In genomic region chr2:101387151-101387807, GRCh38 we compare ENCODE assay signal across 8 cellular contexts. TPM values are rescaled to one million over a fixed set of nuclear protein-coding genes. Genes with fewer than 3 reads are reported as not detected.
DNase-seq lines count a peak whose midpoint lies in the region; ATAC-seq and TF ChIP-seq lines count a peak whose summit lies in the region.

Gene CREG2 (minus strand): TSS chr2:101387503. CDS start chr2:101387457, 46 bp downstream.

- ATAC-seq in RWPE2 (ENCODE audit: low read depth) (peak; percentile 70), GM19328 (IDR thresholded peaks at IDR 0.05; ENCODE audit: unreplicated experiment) (no peak)

- no peaks in the 10 kb centered on the region for H3K36me3 ChIP-seq in A673 (ENCODE audit: insufficient read depth, low read length, poor library complexity, severe bottlenecking)
- peaks cover 6% of the 10 kb centered on the region; the same call in 1 of the 2 replicates for H3K36me3 ChIP-seq in RWPE2 (ENCODE audit: low read depth)
- no peaks in the 10 kb centered on the region for H3K36me3 ChIP-seq in testis (ENCODE audit: low read depth, missing control alignments)

- peak within 1 kb of the TSS; percentile 79 for H3K4me3 Mint-ChIP-seq in activated naive CD4-positive, alpha-beta T cell treated with anti-CD3 and anti-CD28 coated beads, Interleukin-2, amount 50 U/mL, for 24 hours

- H3K27ac ChIP-seq in A673 (ENCODE audit: low read depth, low read length, poor library complexity, severe bottlenecking) (no peak within 1 kb of the TSS), RWPE2 (ENCODE audit: poor library complexity, severe bottlenecking) (peak within 1 kb of the TSS; percentile 70), testis (no peak within 1 kb of the TSS)

- no peaks in the 10 kb centered on the region for H3K9me3 ChIP-seq in A673 (ENCODE audit: low read depth, low read length, poor library complexity, severe bottlenecking)
- H3K9me3 ChIP-seq in RWPE2 (ENCODE audit: severe bottlenecking) = no peaks in the 10 kb centered on the region
- no peaks in the 10 kb centered on the region for H3K9me3 ChIP-seq in testis

- H3K9me3 Mint-ChIP-seq in activated naive CD4-positive, alpha-beta T cell treated with anti-CD3 and anti-CD28 coated beads, Interleukin-2, amount 50 U/mL, for 24 hours = no peaks in the 10 kb centered on the region

- peaks cover 38% of the 10 kb centered on the region for H3K27me3 Mint-ChIP-seq in activated naive CD4-positive, alpha-beta T cell treated with anti-CD3 and anti-CD28 coated beads, Interleukin-2, amount 50 U/mL, for 24 hours

- WGBS in testis, 2 donors = 0% methylated on average over 17 to 48 of the region's 79 CpGs

- peak within 1 kb of the TSS; percentile 46 for H3K4me3 ChIP-seq in A673 (ENCODE audit: low read depth, low read length, poor library complexity, severe bottlenecking)
- peak within 1 kb of the TSS; percentile 52 for H3K4me3 ChIP-seq in RWPE2 (ENCODE audit: severe bottlenecking)
- H3K4me3 ChIP-seq in testis = peak within 1 kb of the TSS; percentile 27 to 53

- H3K27me3 ChIP-seq in A673 (replicated peaks; ENCODE audit: insufficient read depth, low read depth, low read length, poor library complexity) (peaks cover 59% of the 10 kb centered on the region), RWPE2 (ENCODE audit: insufficient read depth, poor library complexity, severe bottlenecking) (no peaks in the 10 kb centered on the region), testis (no peaks in the 10 kb centered on the region)

- intact Hi-C loops in A673 (cut with micrococcal nuclease; ENCODE audit: unreplicated experiment) = no loop called here
- intact Hi-C loops in testis (cut with DNase I; ENCODE audit: low total_unique reads) = no loop called here

- H3K36me3 Mint-ChIP-seq in activated naive CD4-positive, alpha-beta T cell treated with anti-CD3 and anti-CD28 coated beads, Interleukin-2, amount 50 U/mL, for 24 hours = no peaks in the 10 kb centered on the region

- H3K4me1 Mint-ChIP-seq in activated naive CD4-positive, alpha-beta T cell treated with anti-CD3 and anti-CD28 coated beads, Interleukin-2, amount 50 U/mL, for 24 hours = peaks cover 10% of the 10 kb centered on the region

- H3K4me1 ChIP-seq in A673 (ENCODE audit: insufficient read depth, low read length, poor library complexity, severe bottlenecking) (peaks cover 5% of the 10 kb centered on the region), RWPE2 (ENCODE audit: insufficient read depth, poor library complexity, severe bottlenecking) (peaks cover 29% of the 10 kb centered on the region), testis (no peaks in the 10 kb centered on the region)

- DNase-seq in A673 (ENCODE audit: low spot score) (peak; percentile 60), H4 (ENCODE audit: low spot score) (peak; percentile 20), RWPE2 (ENCODE audit: low spot score) (no peak), glomerular visceral epithelial cell (ENCODE audit: extremely low spot score) (peak; percentile 75), occipital lobe (lab: John Stamatoyannopoulos, UW) (peak; percentile 67), testis (peak; percentile 75)

- TF ChIP-seq POLR2A in testis (IDR thresholded peaks at IDR 0.05) = no peak

- POLR2A ChIA-PET in A673 (lab: Charles Lee; ENCODE audit: low non-redundant PET) = no interaction called here

- H3K27ac Mint-ChIP-seq in activated naive CD4-positive, alpha-beta T cell treated with anti-CD3 and anti-CD28 coated beads, Interleukin-2, amount 50 U/mL, for 24 hours = no peak within 1 kb of the TSS

- no TSS peak for BruUV-seq in A673 (replicated peaks; lab: Mats Ljungman, UMichigan)

- peak; percentile 54 for TF ChIP-seq CTCF in A673 (conservative IDR thresholded peaks at IDR 0.05; ENCODE audit: low read depth, low read length)
- TF ChIP-seq CTCF in RWPE2 (IDR thresholded peaks at IDR 0.05; ENCODE audit: poor library complexity, severe bottlenecking) = peak; percentile 85
- peak; percentile 34 to 48 (median 41) for TF ChIP-seq CTCF in testis (IDR thresholded peaks at IDR 0.05)

- CTCF ChIA-PET in A673 (lab: Charles Lee) = interaction anchor here (0.6 to 1.0 kb wide), 3 partner anchors 45 to 626 kb away, joined by 3 to 13 read pairs (median 9); no protein-coding TSS in a partner anchor

RNA-seq across cellular contexts. Expression of gene CREG2, which starts in this region (rescaled TPM):
- not detected in 2 replicates for total RNA-seq in A673 (2021)
- total RNA-seq in H4 (2014; rRNA removed; shearing (Covaris generic)) = not detected in 2 replicates
- 4.8 TPM for total RNA-seq in occipital lobe
- under 1 TPM; 0.19 to 0.47 TPM for total RNA-seq in testis
- polyA plus RNA-seq in testis (ENCODE audit: insufficient read depth, low read depth, low replicate concordance) = 0.42 TPM

Comparison
In these comparisons a context has a peak if more than half of its experiments do, and no peak if none do; other contexts are left out.
1. Peak in DNase-seq and H3K4me3 ChIP-seq in A673; RNA of the gene not detected or under 1 TPM.
2. Peak in DNase-seq in H4; RNA of the gene not detected or under 1 TPM.
3. Peak in DNase-seq and H3K4me3 ChIP-seq in testis; RNA of the gene not detected or under 1 TPM.